ENCODE assay signal across 1 cellular context in the genomic region with DNA sequence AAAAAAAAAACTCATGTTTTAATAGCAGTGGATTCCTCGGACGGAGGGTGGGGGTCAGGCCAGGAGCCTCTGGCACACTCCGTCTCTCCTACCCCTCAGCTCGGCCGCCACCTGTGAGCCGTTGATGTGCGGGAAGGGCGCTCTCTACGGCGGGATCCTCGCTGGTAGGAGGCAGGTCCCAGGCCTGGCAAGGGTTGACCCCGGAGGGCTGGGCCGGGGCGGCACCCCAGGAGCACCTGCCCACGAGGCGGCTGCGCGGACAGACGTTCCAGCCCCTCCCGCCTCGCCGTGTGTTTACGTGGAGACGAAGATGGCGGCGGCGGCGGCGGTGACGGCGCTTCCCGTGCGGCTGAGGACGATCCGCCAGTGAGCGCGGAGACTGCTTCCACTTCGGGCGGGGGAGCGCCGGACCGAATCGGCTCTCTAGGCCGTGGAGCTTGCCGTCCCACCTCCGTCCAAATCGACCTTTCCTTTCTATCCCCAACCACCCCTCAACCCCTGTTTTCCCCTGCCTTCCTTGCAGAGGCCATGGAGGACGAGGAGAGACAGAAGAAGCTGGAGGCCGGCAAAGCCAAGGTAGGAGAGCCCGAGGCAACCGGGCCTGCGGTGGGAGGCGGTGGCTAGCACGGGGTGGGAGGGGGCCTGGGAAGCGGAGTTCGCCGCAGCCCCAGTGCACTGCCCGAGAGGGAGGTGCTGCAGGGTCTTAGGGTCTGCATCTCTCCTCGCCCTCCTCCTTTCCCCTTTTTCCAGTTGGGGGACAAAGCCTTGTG.
A peak's percentile ranks its signal among the peaks of the same experiment; 100 is the strongest.
TF ChIP-seq lines count a peak whose summit lies in the region.

A gene (plus strand): TSS at position 291 of the 770 bp plus-strand sequence. CDS start 238 bp downstream, at position 529.

TF ChIP-seq in HepG2, 621 proteins besides CTCF, POLR2A, EP300 and RAD21 (continued from another document and continues in another):
- TF ChIP-seq, protein P1, sequence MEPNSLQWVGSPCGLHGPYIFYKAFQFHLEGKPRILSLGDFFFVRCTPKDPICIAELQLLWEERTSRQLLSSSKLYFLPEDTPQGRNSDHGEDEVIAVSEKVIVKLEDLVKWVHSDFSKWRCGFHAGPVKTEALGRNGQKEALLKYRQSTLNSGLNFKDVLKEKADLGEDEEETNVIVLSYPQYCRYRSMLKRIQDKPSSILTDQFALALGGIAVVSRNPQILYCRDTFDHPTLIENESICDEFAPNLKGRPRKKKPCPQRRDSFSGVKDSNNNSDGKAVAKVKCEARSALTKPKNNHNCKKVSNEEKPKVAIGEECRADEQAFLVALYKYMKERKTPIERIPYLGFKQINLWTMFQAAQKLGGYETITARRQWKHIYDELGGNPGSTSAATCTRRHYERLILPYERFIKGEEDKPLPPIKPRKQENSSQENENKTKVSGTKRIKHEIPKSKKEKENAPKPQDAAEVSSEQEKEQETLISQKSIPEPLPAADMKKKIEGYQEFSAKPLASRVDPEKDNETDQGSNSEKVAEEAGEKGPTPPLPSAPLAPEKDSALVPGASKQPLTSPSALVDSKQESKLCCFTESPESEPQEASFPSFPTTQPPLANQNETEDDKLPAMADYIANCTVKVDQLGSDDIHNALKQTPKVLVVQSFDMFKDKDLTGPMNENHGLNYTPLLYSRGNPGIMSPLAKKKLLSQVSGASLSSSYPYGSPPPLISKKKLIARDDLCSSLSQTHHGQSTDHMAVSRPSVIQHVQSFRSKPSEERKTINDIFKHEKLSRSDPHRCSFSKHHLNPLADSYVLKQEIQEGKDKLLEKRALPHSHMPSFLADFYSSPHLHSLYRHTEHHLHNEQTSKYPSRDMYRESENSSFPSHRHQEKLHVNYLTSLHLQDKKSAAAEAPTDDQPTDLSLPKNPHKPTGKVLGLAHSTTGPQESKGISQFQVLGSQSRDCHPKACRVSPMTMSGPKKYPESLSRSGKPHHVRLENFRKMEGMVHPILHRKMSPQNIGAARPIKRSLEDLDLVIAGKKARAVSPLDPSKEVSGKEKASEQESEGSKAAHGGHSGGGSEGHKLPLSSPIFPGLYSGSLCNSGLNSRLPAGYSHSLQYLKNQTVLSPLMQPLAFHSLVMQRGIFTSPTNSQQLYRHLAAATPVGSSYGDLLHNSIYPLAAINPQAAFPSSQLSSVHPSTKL (CRISPR knock-in tag; IDR thresholded peaks at IDR 0.05): peak; percentile 75
- no peak for TF ChIP-seq ZFP37 (CRISPR knock-in tag; IDR thresholded peaks at IDR 0.05; ENCODE audit: borderline replicate concordance)
- peak; percentile 95; the same call in 1 of the 2 replicates for TF ChIP-seq BRD4 (CRISPR knock-in tag; IDR thresholded peaks at IDR 0.05)
- TF ChIP-seq EED (CRISPR knock-in tag; IDR thresholded peaks at IDR 0.05): no peak
- TF ChIP-seq ZNF530 (CRISPR knock-in tag; IDR thresholded peaks at IDR 0.05; ENCODE audit: low read depth): no peak
- no peak for TF ChIP-seq GLI4 (CRISPR knock-in tag; IDR thresholded peaks at IDR 0.05; ENCODE audit: borderline replicate concordance)
- no peak for TF ChIP-seq REL (CRISPR knock-in tag; conservative IDR thresholded peaks at IDR 0.05)
- TF ChIP-seq ZIK1 (CRISPR knock-in tag; IDR thresholded peaks at IDR 0.05; ENCODE audit: borderline replicate concordance, low read depth): peak; percentile 81
- TF ChIP-seq, protein P2, sequence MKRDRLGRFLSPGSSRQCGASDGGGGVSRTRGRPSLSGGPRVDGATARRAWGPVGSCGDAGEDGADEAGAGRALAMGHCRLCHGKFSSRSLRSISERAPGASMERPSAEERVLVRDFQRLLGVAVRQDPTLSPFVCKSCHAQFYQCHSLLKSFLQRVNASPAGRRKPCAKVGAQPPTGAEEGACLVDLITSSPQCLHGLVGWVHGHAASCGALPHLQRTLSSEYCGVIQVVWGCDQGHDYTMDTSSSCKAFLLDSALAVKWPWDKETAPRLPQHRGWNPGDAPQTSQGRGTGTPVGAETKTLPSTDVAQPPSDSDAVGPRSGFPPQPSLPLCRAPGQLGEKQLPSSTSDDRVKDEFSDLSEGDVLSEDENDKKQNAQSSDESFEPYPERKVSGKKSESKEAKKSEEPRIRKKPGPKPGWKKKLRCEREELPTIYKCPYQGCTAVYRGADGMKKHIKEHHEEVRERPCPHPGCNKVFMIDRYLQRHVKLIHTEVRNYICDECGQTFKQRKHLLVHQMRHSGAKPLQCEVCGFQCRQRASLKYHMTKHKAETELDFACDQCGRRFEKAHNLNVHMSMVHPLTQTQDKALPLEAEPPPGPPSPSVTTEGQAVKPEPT (CRISPR knock-in tag; IDR thresholded peaks at IDR 0.05; ENCODE audit: low read depth): no peak
- TF ChIP-seq, protein P3, sequence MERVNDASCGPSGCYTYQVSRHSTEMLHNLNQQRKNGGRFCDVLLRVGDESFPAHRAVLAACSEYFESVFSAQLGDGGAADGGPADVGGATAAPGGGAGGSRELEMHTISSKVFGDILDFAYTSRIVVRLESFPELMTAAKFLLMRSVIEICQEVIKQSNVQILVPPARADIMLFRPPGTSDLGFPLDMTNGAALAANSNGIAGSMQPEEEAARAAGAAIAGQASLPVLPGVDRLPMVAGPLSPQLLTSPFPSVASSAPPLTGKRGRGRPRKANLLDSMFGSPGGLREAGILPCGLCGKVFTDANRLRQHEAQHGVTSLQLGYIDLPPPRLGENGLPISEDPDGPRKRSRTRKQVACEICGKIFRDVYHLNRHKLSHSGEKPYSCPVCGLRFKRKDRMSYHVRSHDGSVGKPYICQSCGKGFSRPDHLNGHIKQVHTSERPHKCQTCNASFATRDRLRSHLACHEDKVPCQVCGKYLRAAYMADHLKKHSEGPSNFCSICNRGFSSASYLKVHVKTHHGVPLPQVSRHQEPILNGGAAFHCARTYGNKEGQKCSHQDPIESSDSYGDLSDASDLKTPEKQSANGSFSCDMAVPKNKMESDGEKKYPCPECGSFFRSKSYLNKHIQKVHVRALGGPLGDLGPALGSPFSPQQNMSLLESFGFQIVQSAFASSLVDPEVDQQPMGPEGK (CRISPR knock-in tag; IDR thresholded peaks at IDR 0.05): peak; percentile 84
- no peak for TF ChIP-seq NBN (conservative IDR thresholded peaks at IDR 0.05)
- TF ChIP-seq ZNF230 (CRISPR knock-in tag; IDR thresholded peaks at IDR 0.05): peak; percentile 87
- TF ChIP-seq ZNF510 (CRISPR knock-in tag; IDR thresholded peaks at IDR 0.05; ENCODE audit: low read depth): no peak; the same call in 1 of the 2 replicates
- no peak for TF ChIP-seq PHF20 (CRISPR knock-in tag; IDR thresholded peaks at IDR 0.05)
- peak; percentile 64 for TF ChIP-seq ARNT2 (CRISPR knock-in tag; IDR thresholded peaks at IDR 0.05; ENCODE audit: low read depth)
- peak; percentile 75; the same call in 1 of the 3 replicates for TF ChIP-seq MXI1 (IDR thresholded peaks at IDR 0.05; ENCODE audit: borderline replicate concordance, low read depth, low read length)
- peak; percentile 59 to 82; a peak in 2 of 4 replicates for TF ChIP-seq KLF16 (CRISPR knock-in tag; IDR thresholded peaks at IDR 0.05)
- 0 out of 2 replicates have a peak, but pooled peaks have one; percentile 58 for TF ChIP-seq ZNF136 (CRISPR knock-in tag; IDR thresholded peaks at IDR 0.05; ENCODE audit: low read depth)
- TF ChIP-seq, protein P4, sequence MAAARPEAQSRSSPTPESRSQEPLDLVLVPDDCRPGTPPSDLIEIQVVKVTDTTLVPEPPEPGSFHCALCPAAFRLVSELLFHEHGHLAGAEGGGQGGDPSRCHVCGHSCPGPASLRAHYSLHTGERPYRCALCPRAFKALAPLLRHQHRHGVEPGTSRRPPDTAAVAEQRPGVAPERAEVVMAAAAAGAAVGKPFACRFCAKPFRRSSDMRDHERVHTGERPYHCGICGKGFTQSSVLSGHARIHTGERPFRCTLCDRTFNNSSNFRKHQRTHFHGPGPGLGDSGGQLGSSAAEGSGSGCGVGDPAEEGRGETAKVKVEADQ (CRISPR knock-in tag; IDR thresholded peaks at IDR 0.05; ENCODE audit: borderline replicate concordance): peak; percentile 55; the same call in 1 of the 2 replicates
- peak; percentile 92 for TF ChIP-seq POGZ (CRISPR knock-in tag; IDR thresholded peaks at IDR 0.05)
- no peak for TF ChIP-seq KDM6A (CRISPR knock-in tag; IDR thresholded peaks at IDR 0.05; ENCODE audit: low read depth)
- TF ChIP-seq SNAPC2 (CRISPR knock-in tag; IDR thresholded peaks at IDR 0.05): no peak
- TF ChIP-seq, protein P5, sequence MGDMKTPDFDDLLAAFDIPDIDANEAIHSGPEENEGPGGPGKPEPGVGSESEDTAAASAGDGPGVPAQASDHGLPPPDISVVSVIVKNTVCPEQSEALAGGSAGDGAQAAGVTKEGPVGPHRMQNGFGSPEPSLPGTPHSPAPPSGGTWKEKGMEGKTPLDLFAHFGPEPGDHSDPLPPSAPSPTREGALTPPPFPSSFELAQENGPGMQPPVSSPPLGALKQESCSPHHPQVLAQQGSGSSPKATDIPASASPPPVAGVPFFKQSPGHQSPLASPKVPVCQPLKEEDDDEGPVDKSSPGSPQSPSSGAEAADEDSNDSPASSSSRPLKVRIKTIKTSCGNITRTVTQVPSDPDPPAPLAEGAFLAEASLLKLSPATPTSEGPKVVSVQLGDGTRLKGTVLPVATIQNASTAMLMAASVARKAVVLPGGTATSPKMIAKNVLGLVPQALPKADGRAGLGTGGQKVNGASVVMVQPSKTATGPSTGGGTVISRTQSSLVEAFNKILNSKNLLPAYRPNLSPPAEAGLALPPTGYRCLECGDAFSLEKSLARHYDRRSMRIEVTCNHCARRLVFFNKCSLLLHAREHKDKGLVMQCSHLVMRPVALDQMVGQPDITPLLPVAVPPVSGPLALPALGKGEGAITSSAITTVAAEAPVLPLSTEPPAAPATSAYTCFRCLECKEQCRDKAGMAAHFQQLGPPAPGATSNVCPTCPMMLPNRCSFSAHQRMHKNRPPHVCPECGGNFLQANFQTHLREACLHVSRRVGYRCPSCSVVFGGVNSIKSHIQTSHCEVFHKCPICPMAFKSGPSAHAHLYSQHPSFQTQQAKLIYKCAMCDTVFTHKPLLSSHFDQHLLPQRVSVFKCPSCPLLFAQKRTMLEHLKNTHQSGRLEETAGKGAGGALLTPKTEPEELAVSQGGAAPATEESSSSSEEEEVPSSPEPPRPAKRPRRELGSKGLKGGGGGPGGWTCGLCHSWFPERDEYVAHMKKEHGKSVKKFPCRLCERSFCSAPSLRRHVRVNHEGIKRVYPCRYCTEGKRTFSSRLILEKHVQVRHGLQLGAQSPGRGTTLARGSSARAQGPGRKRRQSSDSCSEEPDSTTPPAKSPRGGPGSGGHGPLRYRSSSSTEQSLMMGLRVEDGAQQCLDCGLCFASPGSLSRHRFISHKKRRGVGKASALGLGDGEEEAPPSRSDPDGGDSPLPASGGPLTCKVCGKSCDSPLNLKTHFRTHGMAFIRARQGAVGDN (CRISPR knock-in tag; IDR thresholded peaks at IDR 0.05): peak; percentile 96
- peak; percentile 37; the same call in 1 of the 2 replicates for TF ChIP-seq KDM3A (CRISPR knock-in tag; IDR thresholded peaks at IDR 0.05; ENCODE audit: low read depth)
- TF ChIP-seq, protein P6, sequence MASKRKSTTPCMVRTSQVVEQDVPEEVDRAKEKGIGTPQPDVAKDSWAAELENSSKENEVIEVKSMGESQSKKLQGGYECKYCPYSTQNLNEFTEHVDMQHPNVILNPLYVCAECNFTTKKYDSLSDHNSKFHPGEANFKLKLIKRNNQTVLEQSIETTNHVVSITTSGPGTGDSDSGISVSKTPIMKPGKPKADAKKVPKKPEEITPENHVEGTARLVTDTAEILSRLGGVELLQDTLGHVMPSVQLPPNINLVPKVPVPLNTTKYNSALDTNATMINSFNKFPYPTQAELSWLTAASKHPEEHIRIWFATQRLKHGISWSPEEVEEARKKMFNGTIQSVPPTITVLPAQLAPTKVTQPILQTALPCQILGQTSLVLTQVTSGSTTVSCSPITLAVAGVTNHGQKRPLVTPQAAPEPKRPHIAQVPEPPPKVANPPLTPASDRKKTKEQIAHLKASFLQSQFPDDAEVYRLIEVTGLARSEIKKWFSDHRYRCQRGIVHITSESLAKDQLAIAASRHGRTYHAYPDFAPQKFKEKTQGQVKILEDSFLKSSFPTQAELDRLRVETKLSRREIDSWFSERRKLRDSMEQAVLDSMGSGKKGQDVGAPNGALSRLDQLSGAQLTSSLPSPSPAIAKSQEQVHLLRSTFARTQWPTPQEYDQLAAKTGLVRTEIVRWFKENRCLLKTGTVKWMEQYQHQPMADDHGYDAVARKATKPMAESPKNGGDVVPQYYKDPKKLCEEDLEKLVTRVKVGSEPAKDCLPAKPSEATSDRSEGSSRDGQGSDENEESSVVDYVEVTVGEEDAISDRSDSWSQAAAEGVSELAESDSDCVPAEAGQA (IDR thresholded peaks at IDR 0.05; ENCODE audit: low read depth): peak; percentile 93
- TF ChIP-seq, protein P6 (CRISPR knock-in tag; IDR thresholded peaks at IDR 0.05; ENCODE audit: borderline replicate concordance): no peak
- TF ChIP-seq, protein P7, sequence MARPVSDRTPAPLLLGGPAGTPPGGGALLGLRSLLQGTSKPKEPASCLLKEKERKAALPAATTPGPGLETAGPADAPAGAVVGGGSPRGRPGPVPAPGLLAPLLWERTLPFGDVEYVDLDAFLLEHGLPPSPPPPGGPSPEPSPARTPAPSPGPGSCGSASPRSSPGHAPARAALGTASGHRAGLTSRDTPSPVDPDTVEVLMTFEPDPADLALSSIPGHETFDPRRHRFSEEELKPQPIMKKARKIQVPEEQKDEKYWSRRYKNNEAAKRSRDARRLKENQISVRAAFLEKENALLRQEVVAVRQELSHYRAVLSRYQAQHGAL (CRISPR knock-in tag; IDR thresholded peaks at IDR 0.05; ENCODE audit: not compliant biosample characterization): no peak
- no peak for TF ChIP-seq ZC3H4 (CRISPR knock-in tag; IDR thresholded peaks at IDR 0.05; ENCODE audit: borderline replicate concordance)
- 0 out of 2 replicates have a peak, but pooled peaks have one; percentile 24 for TF ChIP-seq GATAD2A (CRISPR knock-in tag; IDR thresholded peaks at IDR 0.05)
- TF ChIP-seq, protein P8, sequence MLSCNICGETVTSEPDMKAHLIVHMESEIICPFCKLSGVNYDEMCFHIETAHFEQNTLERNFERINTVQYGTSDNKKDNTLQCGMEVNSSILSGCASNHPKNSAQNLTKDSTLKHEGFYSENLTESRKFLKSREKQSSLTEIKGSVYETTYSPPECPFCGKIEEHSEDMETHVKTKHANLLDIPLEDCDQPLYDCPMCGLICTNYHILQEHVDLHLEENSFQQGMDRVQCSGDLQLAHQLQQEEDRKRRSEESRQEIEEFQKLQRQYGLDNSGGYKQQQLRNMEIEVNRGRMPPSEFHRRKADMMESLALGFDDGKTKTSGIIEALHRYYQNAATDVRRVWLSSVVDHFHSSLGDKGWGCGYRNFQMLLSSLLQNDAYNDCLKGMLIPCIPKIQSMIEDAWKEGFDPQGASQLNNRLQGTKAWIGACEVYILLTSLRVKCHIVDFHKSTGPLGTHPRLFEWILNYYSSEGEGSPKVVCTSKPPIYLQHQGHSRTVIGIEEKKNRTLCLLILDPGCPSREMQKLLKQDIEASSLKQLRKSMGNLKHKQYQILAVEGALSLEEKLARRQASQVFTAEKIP (CRISPR knock-in tag; IDR thresholded peaks at IDR 0.05; ENCODE audit: borderline replicate concordance): no peak
- TF ChIP-seq GATA4 (IDR thresholded peaks at IDR 0.05; ENCODE audit: borderline replicate concordance, low read depth): no peak; the same call in 1 of the 2 replicates
